ENCODE assay signal across 9 cellular contexts in genomic region chr9:4640027-4640426, GRCh38. TPM values are rescaled to one million over a fixed set of nuclear protein-coding genes. Genes with fewer than 3 reads are reported as not detected.
A peak's percentile ranks its signal among the peaks of the same experiment; 100 is the strongest.
DNase-seq lines count a peak whose midpoint lies in the region; ATAC-seq and TF ChIP-seq lines count a peak whose summit lies in the region.
"Had no signal": no experiment of that assay in that cellular context is flagged by ENCODE, and none has a peak within 500 bp of the region (broad histone marks: within the 10 kb centered on the region; RNA-seq: fewer than 3 reads in every experiment).

No MANE protein-coding gene starts in this region.

- peak; percentile 33 to 61 (median 49) for TF ChIP-seq CTCF in heart left ventricle (IDR thresholded peaks at IDR 0.05)
- peak; percentile 54 for TF ChIP-seq CTCF in liver (IDR thresholded peaks at IDR 0.05; ENCODE audit: low read depth, low read length, missing input control)

- peaks cover 2% of the 10 kb centered on the region for H3K4me1 Mint-ChIP-seq in activated naive CD8-positive, alpha-beta T cell treated with anti-CD3 and anti-CD28 coated beads, Interleukin-2, amount 10 ng/mL, durations not matched to agents 7 days and 5 days

- intact Hi-C loops in heart left ventricle (cut with DNase I) (loop anchor here in 6 of 10 donors (1.0 to 5.0 kb wide), 5 partner anchors 257 to 328 kb away; no protein-coding TSS in a partner anchor), left cardiac atrium (cut with DNase I) (loop anchor here in 1 of 2 donors (5.0 kb wide), 1 partner anchor 258 kb away; no protein-coding TSS in a partner anchor)

- no peaks in the 10 kb centered on the region for H3K36me3 Mint-ChIP-seq in activated naive CD8-positive, alpha-beta T cell treated with anti-CD3 and anti-CD28 coated beads, Interleukin-2, amount 10 ng/mL, durations not matched to agents 7 days and 5 days
- H3K36me3 Mint-ChIP-seq: activated naive CD4-positive, alpha-beta T cell treated with anti-CD3 and anti-CD28 coated beads, Interleukin-2, amount 50 U/mL, for 24 hours had no signal

- H3K27ac Mint-ChIP-seq in activated naive CD8-positive, alpha-beta T cell treated with anti-CD3 and anti-CD28 coated beads, Interleukin-2, amount 10 ng/mL, durations not matched to agents 7 days and 5 days, result no peak overlapping the region
- H3K27ac Mint-ChIP-seq: activated naive CD4-positive, alpha-beta T cell treated with anti-CD3 and anti-CD28 coated beads, Interleukin-2, amount 50 U/mL, for 24 hours had no signal

- POLR2A ChIA-PET in activated naive CD8-positive, alpha-beta T cell treated with anti-CD3 and anti-CD28 coated beads, Interleukin-2, amount 10 ng/mL, durations not matched to agents 7 days and 5 days (lab: Charles Lee), result no interaction called here

- H3K4me3 ChIP-seq in heart left ventricle (no peak overlapping the region), liver (ENCODE audit: low read depth in 1 of 3, low read length in 3 of 3) (no peak overlapping the region)

- peak; percentile 80 to 89 for TF ChIP-seq RAD21 in liver (IDR thresholded peaks at IDR 0.05)

- H3K27me3 ChIP-seq in heart left ventricle (no peaks in the 10 kb centered on the region), liver (ENCODE audit: control insufficient read depth in 4 of 4, insufficient read depth in 4 of 4, low read length in 3 of 4) (no peaks in the 10 kb centered on the region)

- H3K9me3 ChIP-seq in heart left ventricle (no peaks in the 10 kb centered on the region), liver (ENCODE audit: control insufficient read depth in 4 of 4, low read length in 3 of 4) (no peaks in the 10 kb centered on the region)

- no peaks in the 10 kb centered on the region for H3K27me3 Mint-ChIP-seq in activated naive CD8-positive, alpha-beta T cell treated with anti-CD3 and anti-CD28 coated beads, Interleukin-2, amount 10 ng/mL, durations not matched to agents 7 days and 5 days
- H3K27me3 Mint-ChIP-seq: activated naive CD4-positive, alpha-beta T cell treated with anti-CD3 and anti-CD28 coated beads, Interleukin-2, amount 50 U/mL, for 24 hours had no signal

- no peak for TF ChIP-seq POLR2A in heart left ventricle (IDR thresholded peaks at IDR 0.05)

- DNase-seq in heart left ventricle, result no peak
- DNase-seq in left cardiac atrium, result no peak
- DNase-seq in NCI-H345 (lab: John Stamatoyannopoulos, UW), result peak; percentile 41
- peak; percentile 40 for DNase-seq in activated naive CD8-positive, alpha-beta T cell treated with anti-CD3 and anti-CD28 coated beads, Interleukin-2, amount 10 ng/mL, durations not matched to agents 7 days and 5 days
- DNase-seq in HuH-7.5 (ENCODE audit: low spot score), result no peak
- DNase-seq in A172 (ENCODE audit: low spot score), result no peak

- no peak overlapping the region for H3K27ac ChIP-seq in heart left ventricle
- H3K27ac ChIP-seq in liver (ENCODE audit: low read depth in 1 of 2, low read length in 2 of 2), result no peak overlapping the region

- ATAC-seq in heart left ventricle (no peak), left cardiac atrium (no peak), GM21737 (IDR thresholded peaks at IDR 0.05; ENCODE audit: unreplicated experiment) (no peak)
- peak; percentile 56 for ATAC-seq in activated naive CD8-positive, alpha-beta T cell treated with anti-CD3 and anti-CD28 coated beads, Interleukin-2, amount 10 ng/mL, durations not matched to agents 7 days and 5 days (ENCODE audit: low read depth)

- H3K4me3 Mint-ChIP-seq in activated naive CD8-positive, alpha-beta T cell treated with anti-CD3 and anti-CD28 coated beads, Interleukin-2, amount 10 ng/mL, durations not matched to agents 7 days and 5 days, result no peak overlapping the region
- H3K4me3 Mint-ChIP-seq: activated naive CD4-positive, alpha-beta T cell treated with anti-CD3 and anti-CD28 coated beads, Interleukin-2, amount 50 U/mL, for 24 hours had no signal

- H3K9me3 Mint-ChIP-seq in activated naive CD8-positive, alpha-beta T cell treated with anti-CD3 and anti-CD28 coated beads, Interleukin-2, amount 10 ng/mL, durations not matched to agents 7 days and 5 days, result no peaks in the 10 kb centered on the region
- H3K9me3 Mint-ChIP-seq: activated naive CD4-positive, alpha-beta T cell treated with anti-CD3 and anti-CD28 coated beads, Interleukin-2, amount 50 U/mL, for 24 hours had no signal

- WGBS in heart left ventricle, 4 donors, result 38 to 63% (median 53%) methylated on average over 2 of the region's 2 CpGs
- WGBS in liver, result 56% methylated on average over 2 of the region's 2 CpGs

- H3K9ac ChIP-seq in liver (ENCODE audit: low read depth in 1 of 2, low read length in 2 of 2), result no peak overlapping the region

- H3K36me3 ChIP-seq in heart left ventricle (no peaks in the 10 kb centered on the region), liver (ENCODE audit: control insufficient read depth in 4 of 4, insufficient read depth in 3 of 4, low read depth in 1 of 4, low read length in 3 of 4) (peaks cover 0 to 2% (median 0%) of the 10 kb centered on the region in 4 donors)

- no peaks in the 10 kb centered on the region for H3K4me1 ChIP-seq in heart left ventricle
- H3K4me1 ChIP-seq in liver (ENCODE audit: control insufficient read depth in 4 of 4, insufficient read depth in 4 of 4, low read length in 3 of 4), result no peaks in the 10 kb centered on the region

TF ChIP-seq in liver, 16 proteins besides CTCF, POLR2A, EP300 and RAD21 (continues in another document):
- TF ChIP-seq ZBTB33 (IDR thresholded peaks at IDR 0.05), result no peak
- no peak for TF ChIP-seq HNF4A (conservative IDR thresholded peaks at IDR 0.05)
- no peak for TF ChIP-seq FOXA2 (IDR thresholded peaks at IDR 0.05)
- no peak for TF ChIP-seq ATF3 (IDR thresholded peaks at IDR 0.05)
- TF ChIP-seq EGR1 (IDR thresholded peaks at IDR 0.05; ENCODE audit: low read depth in 2 of 2), result no peak
- TF ChIP-seq YY1 (IDR thresholded peaks at IDR 0.05), result no peak
- TF ChIP-seq JUND (IDR thresholded peaks at IDR 0.05), result no peak
- no peak for TF ChIP-seq NR2F2 (IDR thresholded peaks at IDR 0.05)
- TF ChIP-seq MAX (IDR thresholded peaks at IDR 0.05), result no peak
- no peak for TF ChIP-seq FOXA1 (IDR thresholded peaks at IDR 0.05)
- TF ChIP-seq GABPA (IDR thresholded peaks at IDR 0.05 in 1 of 2, conservative IDR thresholded peaks at IDR 0.05 in 1 of 2), result no peak
- no peak for TF ChIP-seq HNF4G (IDR thresholded peaks at IDR 0.05)
- no peak for TF ChIP-seq RXRA (IDR thresholded peaks at IDR 0.05)

RNA-seq across cellular contexts. Expression of gene PLPP6, which starts 22.1 kb away (rescaled TPM):
- 1 to 10 TPM; 2.4 to 5.4 (median 3.6) TPM for total RNA-seq in heart left ventricle
- 1 to 10 TPM; 1.0 to 2.6 TPM for polyA plus RNA-seq in heart left ventricle
- total RNA-seq in left cardiac atrium, result 1 to 10 TPM; 3.1 to 3.4 TPM
- total RNA-seq in activated naive CD8-positive, alpha-beta T cell treated with anti-CD3 and anti-CD28 coated beads, Interleukin-2, amount 10 ng/mL, durations not matched to agents 7 days and 5 days, result 10 to 100 TPM; 11.8 to 12.4 TPM
- 10 to 100 TPM; 11.7 to 11.8 TPM for total RNA-seq in liver
- 10 to 100 TPM in 1 of 2 donors, 1 to 10 TPM in 1; 9.5 to 10.6 TPM for polyA plus RNA-seq in liver
- 7.0 and 8.2 TPM in 2 replicates for total RNA-seq in A172 (2014; rRNA removed; shearing (Covaris generic))

RNA-seq across cellular contexts. Expression of gene SPATA6L, which starts 26.3 kb away (rescaled TPM):
- total RNA-seq in heart left ventricle (1 to 10 TPM in 3 of 9 donors, under 1 TPM in 5, not detected in 1; 0.37 to 2.1 (median 0.59) TPM), left cardiac atrium (1 to 10 TPM in 1 of 2 donors, under 1 TPM in 1; 0.56 to 1.3 TPM), liver (1 to 10 TPM; 1.6 to 6.2 TPM)
- polyA plus RNA-seq in heart left ventricle (under 1 TPM; 0.14 to 0.23 TPM), liver (1 to 10 TPM; 1.8 to 2.7 TPM)
- 1 to 10 TPM in 1 of 2 experiments, under 1 TPM in 1; 0.72 to 1.0 TPM for total RNA-seq in activated naive CD8-positive, alpha-beta T cell treated with anti-CD3 and anti-CD28 coated beads, Interleukin-2, amount 10 ng/mL, durations not matched to agents 7 days and 5 days
- not detected in 2 replicates for total RNA-seq in A172 (2014; rRNA removed; shearing (Covaris generic))

RNA-seq across cellular contexts. Expression of gene CDC37L1, which starts 39.3 kb away (rescaled TPM):
- total RNA-seq in heart left ventricle (100 to 1,000 TPM in 1 of 9 donors, 10 to 100 TPM in 8; 29.3 to 100 (median 34.9) TPM), left cardiac atrium (10 to 100 TPM; 32.5 to 41.6 TPM), liver (10 to 100 TPM; 11.3 to 32.8 TPM)
- polyA plus RNA-seq in heart left ventricle (10 to 100 TPM; 15.6 to 92.9 TPM), liver (10 to 100 TPM; 15.9 to 22.8 TPM)
- total RNA-seq in activated naive CD8-positive, alpha-beta T cell treated with anti-CD3 and anti-CD28 coated beads, Interleukin-2, amount 10 ng/mL, durations not matched to agents 7 days and 5 days, result 10 to 100 TPM; 14.4 to 14.6 TPM
- 21.9 and 27.6 TPM in 2 replicates for total RNA-seq in A172 (2014; rRNA removed; shearing (Covaris generic))

Comparison
In these comparisons a context has a peak if more than half of its experiments do, and no peak if none do; other contexts are left out.
1. DNase-seq: peak in NCI-H345 (single experiment) and activated naive CD8-positive, alpha-beta T cell treated with anti-CD3 and anti-CD28 coated beads, Interleukin-2, amount 10 ng/mL, durations not matched to agents 7 days and 5 days (single experiment); none in heart left ventricle (0 of 5), left cardiac atrium (single experiment), HuH-7.5 (single experiment) and A172 (single experiment).